In genomic region chr2:54416166-54416798, GRCh38 we compare ENCODE assay signal across 10 cellular contexts. TPM values are rescaled to one million over a fixed set of nuclear protein-coding genes. Genes with fewer than 3 reads are reported as not detected.
DNase-seq lines count a peak whose midpoint lies in the region; ATAC-seq, FAIRE-seq and TF ChIP-seq lines count a peak whose summit lies in the region.
"Had no signal": no experiment of that assay in that cellular context is flagged by ENCODE, and none has a peak within 500 bp of the region (broad histone marks: within the 10 kb centered on the region; RNA-seq: fewer than 3 reads in every experiment).

No MANE protein-coding gene starts in this region.

- FAIRE-seq in HTR-8/SVneo (lab: Jason Lieb, UNC): no peak

- peak overlapping the region; percentile 26 for H3K27ac ChIP-seq in cardiac muscle cell
- no peak overlapping the region for H3K27ac ChIP-seq in osteoblast (ENCODE audit: low read depth, low read length)

- H3K27me3 ChIP-seq in cardiac muscle cell (no peaks in the 10 kb centered on the region), osteoblast (ENCODE audit: insufficient read depth, low read length) (no peaks in the 10 kb centered on the region)

- no peak overlapping the region for H3K4me2 ChIP-seq in osteoblast (ENCODE audit: insufficient read depth, low read length)

- H3K4me3 ChIP-seq in cardiac muscle cell (no peak overlapping the region), osteoblast (ENCODE audit: insufficient read depth, low read length) (no peak overlapping the region)

- no peak for ATAC-seq in stimulated activated naive CD8-positive, alpha-beta T cell treated with anti-CD3 and anti-CD28 coated beads, Interleukin-15, Interleukin-2, amounts not matched to agents 100 U/mL and 50 U/mL, for 24 hours
- ATAC-seq in GM21786 (IDR thresholded peaks at IDR 0.05; ENCODE audit: unreplicated experiment): no peak

- H3K36me3 ChIP-seq in cardiac muscle cell (no peaks in the 10 kb centered on the region), osteoblast (ENCODE audit: insufficient read depth, low read length) (no peaks in the 10 kb centered on the region)

- H3K9me3 ChIP-seq in cardiac muscle cell (ENCODE audit: low read depth) (no peaks in the 10 kb centered on the region), osteoblast (ENCODE audit: low read depth, low read length) (no peaks in the 10 kb centered on the region)

- H2AFZ ChIP-seq in osteoblast (ENCODE audit: low read length): no peak overlapping the region

- TF ChIP-seq CTCF in cardiac muscle cell (IDR thresholded peaks at IDR 0.05; ENCODE audit: low read depth, low read length) (no peak), osteoblast (IDR thresholded peaks at IDR 0.05; ENCODE audit: extremely low read depth, low read depth, low read length) (no peak)

- no peaks in the 10 kb centered on the region for H4K20me1 ChIP-seq in osteoblast (ENCODE audit: insufficient read depth, low read length)

- H3K4me1 ChIP-seq in cardiac muscle cell (ENCODE audit: low read depth): peaks cover 11% of the 10 kb centered on the region
- H3K4me1 ChIP-seq in osteoblast (ENCODE audit: insufficient read depth, low read length): no peaks in the 10 kb centered on the region

- DNase-seq in GDM1 (lab: John Stamatoyannopoulos, UW) (peak; percentile 57), amniotic epithelial cell (ENCODE audit: low read depth) (peak; percentile 77), cardiac muscle cell (ENCODE audit: low read depth in 1 of 2, low spot score in 1 of 2) (peak in 1 of 2 donors; percentile 84), osteoblast (ENCODE audit: insufficient read length, low spot score, missing footprints) (peak; percentile 44), HTR-8/SVneo (ENCODE audit: insufficient read length, low spot score) (no peak), NCI-H526 treated with DMSO at 0.1 percent for 48 hours (lab: John Stamatoyannopoulos, UW) (no peak)
- DNase-seq in stimulated activated naive CD8-positive, alpha-beta T cell treated with anti-CD3 and anti-CD28 coated beads, Interleukin-15, Interleukin-2, amounts not matched to agents 100 U/mL and 50 U/mL, for 24 hours: no peak
- DNase-seq: H7, NCI-H748 treated with DMSO at 0.1 percent for 48 hours had no signal

- no peaks in the 10 kb centered on the region for H3K79me2 ChIP-seq in osteoblast (ENCODE audit: insufficient read depth, low read length)

RNA-seq across cellular contexts. Expression of gene SPTBN1, which starts 39.8 kb away (rescaled TPM):
- total RNA-seq in cardiac muscle cell: 283 and 435 TPM in 2 replicates
- polyA plus RNA-seq in cardiac muscle cell: 125 and 143 TPM in 2 replicates
- 249 and 250 TPM in 2 replicates for total RNA-seq in osteoblast

Comparison
In these comparisons a context has a peak if more than half of its experiments do, and no peak if none do; other contexts are left out.
1. DNase-seq: peak in GDM1 (single experiment), amniotic epithelial cell (single experiment) and osteoblast (single experiment); none in stimulated activated naive CD8-positive, alpha-beta T cell treated with anti-CD3 and anti-CD28 coated beads, Interleukin-15, Interleukin-2, amounts not matched to agents 100 U/mL and 50 U/mL, for 24 hours (single experiment), HTR-8/SVneo (single experiment) and NCI-H526 treated with DMSO at 0.1 percent for 48 hours (single experiment).